ENCODE assay signal across 8 cellular contexts in genomic region chr9:89425921-89426388, GRCh38.
DNase-seq lines count a peak whose midpoint lies in the region; ATAC-seq and TF ChIP-seq lines count a peak whose summit lies in the region.

No MANE protein-coding gene starts in this region.

- H3K9me3 ChIP-seq in Loucy (ENCODE audit: insufficient read depth, low read depth, low read length), result no peaks in the 10 kb centered on the region
- H3K9me3 ChIP-seq in vagina, result no peaks in the 10 kb centered on the region

- H3K36me3 ChIP-seq in Loucy (ENCODE audit: insufficient read depth, low read length) (peaks cover 28% of the 10 kb centered on the region; the same call in 1 of the 2 replicates), vagina (no peaks in the 10 kb centered on the region)

- H3K4me3 ChIP-seq in Loucy (ENCODE audit: low read length, poor library complexity, severe bottlenecking), result peak overlapping the region; percentile 44
- no peak overlapping the region for H3K4me3 ChIP-seq in vagina

- H3K27ac Mint-ChIP-seq in activated naive CD4-positive, alpha-beta T cell treated with anti-CD3 and anti-CD28 coated beads for 36 hours, result peak overlapping the region; percentile 98
- peak overlapping the region; percentile 30 for H3K27ac Mint-ChIP-seq in glutamatergic neuron (ENCODE audit: unreplicated experiment)

- H3K27ac ChIP-seq in vagina, result peak overlapping the region; percentile 9

- peaks cover 32% of the 10 kb centered on the region for H3K36me3 Mint-ChIP-seq in activated naive CD4-positive, alpha-beta T cell treated with anti-CD3 and anti-CD28 coated beads for 36 hours (ENCODE audit: low read depth)
- peaks cover 6% of the 10 kb centered on the region for H3K36me3 Mint-ChIP-seq in glutamatergic neuron (ENCODE audit: unreplicated experiment)

- no peak for TF ChIP-seq CTCF in Loucy (conservative IDR thresholded peaks at IDR 0.05; ENCODE audit: low read length)
- no peak for TF ChIP-seq CTCF in glutamatergic neuron (IDR thresholded peaks at IDR 0.05; ENCODE audit: partially characterized antibody, unreplicated experiment)
- TF ChIP-seq CTCF in vagina (IDR thresholded peaks at IDR 0.05), result no peak

- no peak for DNase-seq in activated naive CD4-positive, alpha-beta T cell treated with anti-CD3 and anti-CD28 coated beads for 36 hours
- no peak for DNase-seq in activated naive CD4-positive, alpha-beta T cell (lab: John Stamatoyannopoulos, UW)
- DNase-seq in glutamatergic neuron, result no peak
- DNase-seq in vagina (ENCODE audit: extremely low spot score in 2 of 2), result no peak
- DNase-seq in COR-L47 (lab: John Stamatoyannopoulos, UW), result no peak
- no peak for DNase-seq in NCI-H2227 treated with DMSO at 0.1 percent for 48 hours (lab: John Stamatoyannopoulos, UW)

- H3K9me3 Mint-ChIP-seq in activated naive CD4-positive, alpha-beta T cell treated with anti-CD3 and anti-CD28 coated beads for 36 hours, result peaks cover 5% of the 10 kb centered on the region
- peaks cover 18% of the 10 kb centered on the region for H3K9me3 Mint-ChIP-seq in glutamatergic neuron (ENCODE audit: unreplicated experiment)

- H4K20me1 ChIP-seq in Loucy (ENCODE audit: insufficient read depth, low read length, poor library complexity, severe bottlenecking), result peaks cover 91% of the 10 kb centered on the region

- H3K27me3 Mint-ChIP-seq in activated naive CD4-positive, alpha-beta T cell treated with anti-CD3 and anti-CD28 coated beads for 36 hours (ENCODE audit: low read depth), result no peaks in the 10 kb centered on the region
- peaks cover 10% of the 10 kb centered on the region for H3K27me3 Mint-ChIP-seq in glutamatergic neuron (ENCODE audit: unreplicated experiment)

- H3K4me1 ChIP-seq in Loucy (ENCODE audit: insufficient read depth, low read length, poor library complexity, severe bottlenecking) (peaks cover 64% of the 10 kb centered on the region), vagina (peaks cover 27% of the 10 kb centered on the region)

- no peaks in the 10 kb centered on the region for H3K9me2 ChIP-seq in Loucy (replicated peaks; ENCODE audit: low read depth, low read length)

- H3K27me3 ChIP-seq in Loucy (ENCODE audit: insufficient read depth, low read length, poor library complexity, severe bottlenecking), result no peaks in the 10 kb centered on the region
- no peaks in the 10 kb centered on the region for H3K27me3 ChIP-seq in vagina

- no peak overlapping the region for H2AFZ ChIP-seq in Loucy (ENCODE audit: low read length)

- H3K4me2 ChIP-seq in Loucy (ENCODE audit: low read depth, low read length, poor library complexity, severe bottlenecking), result peak overlapping the region; percentile 68

- no peak overlapping the region for H3K4me3 Mint-ChIP-seq in activated naive CD4-positive, alpha-beta T cell treated with anti-CD3 and anti-CD28 coated beads for 36 hours
- H3K4me3 Mint-ChIP-seq in glutamatergic neuron (ENCODE audit: unreplicated experiment), result no peak overlapping the region

- CTCF ChIA-PET in activated naive CD4-positive, alpha-beta T cell treated with anti-CD3 and anti-CD28 coated beads for 36 hours (lab: Charles Lee), result interaction anchor here (1.6 to 6.6 kb wide), 2 partner anchors 16 to 123 kb away, joined by 4 to 64 read pairs; no protein-coding TSS in a partner anchor

- H3K79me2 ChIP-seq in Loucy (ENCODE audit: insufficient read depth, low read length), result peaks cover 98% of the 10 kb centered on the region

- TF ChIP-seq POLR2A in vagina (IDR thresholded peaks at IDR 0.05), result no peak

- ATAC-seq in GM21515 (IDR thresholded peaks at IDR 0.05; ENCODE audit: unreplicated experiment), result no peak

- H3K4me1 Mint-ChIP-seq in activated naive CD4-positive, alpha-beta T cell treated with anti-CD3 and anti-CD28 coated beads for 36 hours (ENCODE audit: low read depth), result peaks cover 98% of the 10 kb centered on the region
- H3K4me1 Mint-ChIP-seq in glutamatergic neuron (ENCODE audit: low read depth, unreplicated experiment), result peaks cover 15% of the 10 kb centered on the region

- intact Hi-C loops in activated naive CD4-positive, alpha-beta T cell treated with anti-CD3 and anti-CD28 coated beads for 36 hours (cut with micrococcal nuclease), result no loop called here
- intact Hi-C loops in vagina (cut with DNase I), result no loop called here

- H3K9ac ChIP-seq in Loucy (ENCODE audit: low read depth, low read length, poor library complexity, severe bottlenecking), result peak overlapping the region; percentile 42

- peaks cover 7% of the 10 kb centered on the region; the same call in 1 of the 2 replicates for H3F3A ChIP-seq in Loucy (ENCODE audit: low read depth)
